Comparison of ENCODE assay signal across 27 cellular contexts in genomic region chr2:241040811-241041334, GRCh38. TPM values are rescaled to one million over a fixed set of nuclear protein-coding genes. Genes with fewer than 3 reads are reported as not detected.
DNase-seq lines count a peak whose midpoint lies in the region; ATAC-seq, FAIRE-seq and TF ChIP-seq lines count a peak whose summit lies in the region.
"Had no signal": no experiment of that assay in that cellular context is flagged by ENCODE, and none has a peak within 500 bp of the region (broad histone marks: within the 10 kb centered on the region; RNA-seq: fewer than 3 reads in every experiment).

No MANE protein-coding gene starts in this region.

- peak overlapping the region; percentile 93 to 99 (median 98) for H3K27ac Mint-ChIP-seq in naive B cell
- H3K27ac Mint-ChIP-seq: activated CD4-positive, alpha-beta T cell treated with anti-CD3 and anti-CD28 coated beads for 36 hours; activated T-cell treated with anti-CD3 and anti-CD28 coated beads, Interleukin-2, amount 50 U/mL, for 24 hours had no signal

- POLR2A ChIA-PET in A673 (lab: Charles Lee; ENCODE audit: low non-redundant PET) = no interaction called here

- H3F3A ChIP-seq in OCI-LY1 (ENCODE audit: insufficient read depth, low read length) = no peaks in the 10 kb centered on the region

- no peaks in the 10 kb centered on the region for H3K79me2 ChIP-seq in OCI-LY1 (ENCODE audit: insufficient read depth, low read length)

- H3K9me3 ChIP-seq in OCI-LY1 (ENCODE audit: low read length) (no peaks in the 10 kb centered on the region), A673 (ENCODE audit: low read depth, low read length, poor library complexity, severe bottlenecking) (peaks cover 5% of the 10 kb centered on the region), heart right ventricle (peaks cover 0 to 16% (median 8%) of the 10 kb centered on the region in 11 donors), left ventricle myocardium inferior (replicated peaks) (peaks cover 16% of the 10 kb centered on the region)
- H3K9me3 ChIP-seq: neutrophil, prostate gland, upper lobe of right lung had no signal

- no peaks in the 10 kb centered on the region for H3K27me3 ChIP-seq in OCI-LY1 (ENCODE audit: insufficient read depth, low read length)
- H3K27me3 ChIP-seq in A673 (replicated peaks; ENCODE audit: insufficient read depth, low read depth, low read length, poor library complexity) = peaks cover 5% of the 10 kb centered on the region
- peaks cover 0 to 16% (median 5%) of the 10 kb centered on the region in 7 donors for H3K27me3 ChIP-seq in heart right ventricle
- H3K27me3 ChIP-seq in left ventricle myocardium inferior (ENCODE audit: low read depth) = no peaks in the 10 kb centered on the region
- H3K27me3 ChIP-seq: upper lobe of right lung had no signal

- H3K27ac ChIP-seq in OCI-LY1 (ENCODE audit: low read depth, low read length, poor library complexity, severe bottlenecking) (peak overlapping the region; percentile 39), A673 (ENCODE audit: low read depth, low read length, poor library complexity, severe bottlenecking) (no peak overlapping the region), heart right ventricle (no peak overlapping the region), left ventricle myocardium inferior (replicated peaks) (no peak overlapping the region)
- H3K27ac ChIP-seq: brain microvascular endothelial cell, HL-60, neutrophil, PC-9, prostate gland, upper lobe of right lung had no signal

- WGBS in heart right ventricle, 2 donors = 88 to 92% methylated on average over 9 of the region's 9 CpGs

- CTCF ChIA-PET in A673 (lab: Charles Lee) = no interaction called here

- H3K9me2 ChIP-seq in OCI-LY1 (ENCODE audit: low read depth, low read length) = no peaks in the 10 kb centered on the region

- H3K4me1 Mint-ChIP-seq in naive B cell = peaks cover 27 to 57% (median 45%) of the 10 kb centered on the region in 3 donors

- H4K20me1 ChIP-seq in OCI-LY1 (ENCODE audit: insufficient read depth, low read length) = no peaks in the 10 kb centered on the region

- no TSS peak for BruUV-seq in A673 (replicated peaks; lab: Mats Ljungman, UMichigan)

- H3K27me3 Mint-ChIP-seq in naive B cell = no peaks in the 10 kb centered on the region
- H3K27me3 Mint-ChIP-seq: activated CD4-positive, alpha-beta T cell treated with anti-CD3 and anti-CD28 coated beads for 36 hours; activated T-cell treated with anti-CD3 and anti-CD28 coated beads, Interleukin-2, amount 50 U/mL, for 24 hours had no signal

- intact Hi-C loops in A673 (cut with micrococcal nuclease; ENCODE audit: unreplicated experiment) = no loop called here
- intact Hi-C loops in heart right ventricle (cut with DNase I) = no loop called here
- intact Hi-C loops in left ventricle myocardium inferior (cut with micrococcal nuclease) = no loop called here

- H3K9me3 Mint-ChIP-seq in naive B cell = peaks cover 0 to 9% (median 2%) of the 10 kb centered on the region in 7 donors

- H3K36me3 ChIP-seq in OCI-LY1 (ENCODE audit: insufficient read depth, low read length) (no peaks in the 10 kb centered on the region), A673 (ENCODE audit: insufficient read depth, low read length, poor library complexity, severe bottlenecking) (no peaks in the 10 kb centered on the region), heart right ventricle (peaks cover 0 to 33% (median 11%) of the 10 kb centered on the region in 9 donors), left ventricle myocardium inferior (peaks cover 45% of the 10 kb centered on the region)
- H3K36me3 ChIP-seq: brain microvascular endothelial cell, neutrophil, prostate gland had no signal

- H3K36me3 Mint-ChIP-seq in naive B cell = peaks cover 5 to 6% of the 10 kb centered on the region in 2 donors

- H2AFZ ChIP-seq in OCI-LY1 (ENCODE audit: low read length) = no peak overlapping the region
- H2AFZ ChIP-seq: PC-9 had no signal

- DNase-seq in NCI-H1417 (lab: John Stamatoyannopoulos, UW) (peak; percentile 15 to 74 (median 50)), NCI-H1417 treated with DMSO at 0.1 percent for 48 hours (lab: John Stamatoyannopoulos, UW) (no peak), GM18507 (ENCODE audit: extremely low spot score, insufficient read length, low read depth) (no peak), naive B cell (peak; percentile 38), A673 (ENCODE audit: low spot score) (no peak), heart right ventricle (no peak), left ventricle myocardium inferior (no peak)
- DNase-seq: 8988T; activated CD4-positive, alpha-beta T cell treated with anti-CD3 and anti-CD28 coated beads for 36 hours; activated gamma-delta T cell treated with Interleukin-2 at 50 U/mL for 16 hours; activated T-cell treated with anti-CD3 and anti-CD28 coated beads, Interleukin-2, amount 50 U/mL, for 24 hours; AML-193; brain microvascular endothelial cell; DMS79 treated with DMSO at 0.1 percent for 48 hours; effector CD4-positive, alpha-beta T cell; mesenchymal stem cell; NCI-H1048; NCI-H774; PC-9; Right ventricle myocardium superior; upper lobe of right lung had no signal

- TF ChIP-seq CTCF in OCI-LY1 (IDR thresholded peaks at IDR 0.05; ENCODE audit: low read length) (no peak), A673 (conservative IDR thresholded peaks at IDR 0.05; ENCODE audit: low read depth, low read length) (no peak), heart right ventricle (IDR thresholded peaks at IDR 0.05) (no peak), left ventricle myocardium inferior (IDR thresholded peaks at IDR 0.05; ENCODE audit: borderline replicate concordance) (no peak)

- ATAC-seq in naive B cell (ENCODE audit: low read depth in 2 of 2) = no peak
- no peak for ATAC-seq in heart right ventricle
- ATAC-seq: HCT116, HepG2, upper lobe of right lung had no signal

- no peak overlapping the region for H3K9ac ChIP-seq in OCI-LY1 (ENCODE audit: low read length)

- H3K4me3 Mint-ChIP-seq in naive B cell = peak overlapping the region; percentile 49 to 85 (median 68)
- H3K4me3 Mint-ChIP-seq: activated CD4-positive, alpha-beta T cell treated with anti-CD3 and anti-CD28 coated beads for 36 hours; activated T-cell treated with anti-CD3 and anti-CD28 coated beads, Interleukin-2, amount 50 U/mL, for 24 hours had no signal

- H3K4me3 ChIP-seq in OCI-LY1 (ENCODE audit: low read depth, low read length, poor library complexity, severe bottlenecking) = no peak overlapping the region
- H3K4me3 ChIP-seq in A673 (ENCODE audit: low read depth, low read length, poor library complexity, severe bottlenecking) = no peak overlapping the region
- no peak overlapping the region for H3K4me3 ChIP-seq in heart right ventricle
- no peak overlapping the region for H3K4me3 ChIP-seq in left ventricle myocardium inferior
- H3K4me3 ChIP-seq: PC-9, prostate gland, upper lobe of right lung had no signal

- H3K4me1 ChIP-seq in OCI-LY1 (ENCODE audit: insufficient read depth, low read length, severe bottlenecking) (peaks cover 33% of the 10 kb centered on the region), A673 (ENCODE audit: insufficient read depth, low read length, poor library complexity, severe bottlenecking) (no peaks in the 10 kb centered on the region), heart right ventricle (peaks cover 3 to 10% (median 9%) of the 10 kb centered on the region in 9 donors), left ventricle myocardium inferior (peaks cover 11% of the 10 kb centered on the region)
- H3K4me1 ChIP-seq: prostate gland, upper lobe of right lung had no signal

- peak; percentile 48 for FAIRE-seq in GM18507 (lab: Jason Lieb, UNC)
- FAIRE-seq: HepG2 had no signal

- peak overlapping the region; percentile 14; the same call in 1 of the 2 replicates for H3K4me2 ChIP-seq in OCI-LY1 (ENCODE audit: low read length)
- H3K4me2 ChIP-seq: PC-9 had no signal

RNA-seq across cellular contexts. Expression of gene SNED1, which starts 42.5 kb away (rescaled TPM):
- polyA plus RNA-seq in naive B cell (ENCODE audit: low read depth in 6 of 6) (1 to 10 TPM in 5 of 6 donors, under 1 TPM in 1; 0.75 to 3.2 (median 1.3) TPM), heart right ventricle (1 to 10 TPM; 4.2 to 6.9 TPM)
- total RNA-seq in A673 (2021) (3.0 and 5.0 TPM in 2 replicates), heart right ventricle (10 to 100 TPM in 1 of 10 donors, 1 to 10 TPM in 9; 3.9 to 12.7 (median 6.3) TPM), left ventricle myocardium inferior (6.1 TPM)

Comparison
In these comparisons a context has a peak if more than half of its experiments do, and no peak if none do; other contexts are left out.
1. DNase-seq: peak in NCI-H1417 (3 of 3) and naive B cell (single experiment); none in NCI-H1417 treated with DMSO at 0.1 percent for 48 hours (single experiment), GM18507 (single experiment), A673 (single experiment), heart right ventricle (0 of 2) and left ventricle myocardium inferior (single experiment).